In genomic region chr3:71581451-71581980, GRCh38 we compare ENCODE assay signal across 8 cellular contexts. TPM values are rescaled to one million over a fixed set of nuclear protein-coding genes. Genes with fewer than 3 reads are reported as not detected.
A peak's percentile ranks its signal among the peaks of the same experiment; 100 is the strongest.
DNase-seq lines count a peak whose midpoint lies in the region; ATAC-seq and TF ChIP-seq lines count a peak whose summit lies in the region.

No MANE protein-coding gene starts in this region.

- H3K4me1 ChIP-seq in HUES64 (ENCODE audit: insufficient read depth, low read length): peaks cover 29% of the 10 kb centered on the region
- H3K4me1 ChIP-seq in esophagus squamous epithelium: peaks cover 3 to 73% (median 18%) of the 10 kb centered on the region in 3 donors
- H3K4me1 ChIP-seq in testis: peaks cover 9% of the 10 kb centered on the region

- peak overlapping the region; percentile 97 to 100 (median 99) for H3K4me3 Mint-ChIP-seq in naive B cell

- peaks cover 0 to 9% of the 10 kb centered on the region in 2 donors for H3K36me3 Mint-ChIP-seq in naive B cell

- ATAC-seq in naive B cell (ENCODE audit: low read depth in 2 of 2): peak; percentile 13 to 19
- ATAC-seq in HG02973 (IDR thresholded peaks at IDR 0.05; ENCODE audit: unreplicated experiment): no peak

- in situ Hi-C loops in ACHN (cut with HindIII; ENCODE audit: low pct_ligation_motif_present, low pct_unique_long_range_greater_than_20kb, low sequenced_read_pairs): no loop called here

- no peak for TF ChIP-seq CTCF in esophagus squamous epithelium (IDR thresholded peaks at IDR 0.05)
- TF ChIP-seq CTCF in testis (IDR thresholded peaks at IDR 0.05): no peak

- H3K27ac ChIP-seq in HUES64 (ENCODE audit: low read depth, low read length) (no peak overlapping the region), esophagus squamous epithelium (peak overlapping the region; percentile 97 to 100 (median 98)), testis (peak overlapping the region; percentile 94 to 95)

- DNase-seq in ACHN (peak; percentile 16), activated T-cell treated with anti-CD3 and anti-CD28 coated beads for 48 hours (ENCODE audit: low read depth) (peak; percentile 27), esophagus squamous epithelium (lab: John Stamatoyannopoulos, UW) (no peak), naive B cell (peak; percentile 70), testis (peak; percentile 46), GOT3 (lab: John Stamatoyannopoulos, UW) (no peak)

- intact Hi-C loops in esophagus squamous epithelium (cut with DNase I) (loop anchor here (5.0 to 10.0 kb wide), 2 partner anchors 139 to 507 kb away; no protein-coding TSS in a partner anchor), testis (cut with DNase I; ENCODE audit: low total_unique reads) (no loop called here)

- H3K36me3 ChIP-seq in HUES64 (ENCODE audit: insufficient read depth, low read length) (no peaks in the 10 kb centered on the region), esophagus squamous epithelium (no peaks in the 10 kb centered on the region), testis (ENCODE audit: low read depth, missing control alignments) (no peaks in the 10 kb centered on the region)

- under 1% methylated on average over 51 of the region's 51 CpGs for WGBS in HUES64
- 0 to 1% methylated on average over 10 to 18 of the region's 51 CpGs for WGBS in esophagus squamous epithelium, 2 donors
- 1 to 2% methylated on average over 28 to 51 of the region's 51 CpGs for WGBS in testis, 2 donors

- no peaks in the 10 kb centered on the region for H3K27me3 Mint-ChIP-seq in naive B cell

- H3K9me3 Mint-ChIP-seq in naive B cell: no peaks in the 10 kb centered on the region

- H3K27ac Mint-ChIP-seq in naive B cell: peak overlapping the region; percentile 97 to 100 (median 99)

- H3K9me3 ChIP-seq in HUES64 (ENCODE audit: insufficient read depth, low read depth, low read length) (no peaks in the 10 kb centered on the region), esophagus squamous epithelium (no peaks in the 10 kb centered on the region), testis (no peaks in the 10 kb centered on the region)

- TF ChIP-seq POLR2A in esophagus squamous epithelium (IDR thresholded peaks at IDR 0.05) (no peak), testis (IDR thresholded peaks at IDR 0.05) (no peak)

- H3K9ac ChIP-seq in HUES64 (ENCODE audit: low read depth, low read length): peak overlapping the region; percentile 82

- H3K4me3 ChIP-seq in HUES64 (ENCODE audit: low read length) (peak overlapping the region; percentile 67), esophagus squamous epithelium (peak overlapping the region; percentile 57 to 94 (median 78)), testis (peak overlapping the region; percentile 79 to 80)

- H3K27me3 ChIP-seq in HUES64 (ENCODE audit: insufficient read depth, low read length): peaks cover 32% of the 10 kb centered on the region
- H3K27me3 ChIP-seq in esophagus squamous epithelium: no peaks in the 10 kb centered on the region
- H3K27me3 ChIP-seq in testis: no peaks in the 10 kb centered on the region

- peaks cover 36 to 66% (median 55%) of the 10 kb centered on the region in 3 donors for H3K4me1 Mint-ChIP-seq in naive B cell

RNA-seq across cellular contexts. Expression of gene FOXP1, which starts 2.0 kb away (rescaled TPM):
- polyA plus RNA-seq in HUES64 (2013, experiment 1 of 2): 19.3 TPM
- 18.6 TPM for polyA plus RNA-seq in HUES64 (2013, experiment 2 of 2)
- total RNA-seq in esophagus squamous epithelium: 100 to 1,000 TPM in 1 of 4 donors, 10 to 100 TPM in 3; 49.1 to 124 (median 61.1) TPM
- polyA plus RNA-seq in naive B cell (ENCODE audit: low read depth in 6 of 6): 100 to 1,000 TPM; 441 to 620 (median 523) TPM
- 100 to 1,000 TPM in 1 of 2 donors, 10 to 100 TPM in 1; 75.9 to 105 TPM for total RNA-seq in testis
- 37.8 TPM for polyA plus RNA-seq in testis (ENCODE audit: insufficient read depth, low read depth, low replicate concordance)

Comparison
In these comparisons a context has a peak if more than half of its experiments do, and no peak if none do; other contexts are left out.
1. DNase-seq: peak in ACHN (single experiment), activated T-cell treated with anti-CD3 and anti-CD28 coated beads for 48 hours (single experiment), naive B cell (single experiment) and testis (single experiment); none in esophagus squamous epithelium (single experiment) and GOT3 (single experiment).
2. Peak in every context shown above with its lines, with median percentiles within 50 percentile points of each other: H3K4me3 ChIP-seq.